3 cellular contexts compared by ENCODE assay signal in the genomic region with DNA sequence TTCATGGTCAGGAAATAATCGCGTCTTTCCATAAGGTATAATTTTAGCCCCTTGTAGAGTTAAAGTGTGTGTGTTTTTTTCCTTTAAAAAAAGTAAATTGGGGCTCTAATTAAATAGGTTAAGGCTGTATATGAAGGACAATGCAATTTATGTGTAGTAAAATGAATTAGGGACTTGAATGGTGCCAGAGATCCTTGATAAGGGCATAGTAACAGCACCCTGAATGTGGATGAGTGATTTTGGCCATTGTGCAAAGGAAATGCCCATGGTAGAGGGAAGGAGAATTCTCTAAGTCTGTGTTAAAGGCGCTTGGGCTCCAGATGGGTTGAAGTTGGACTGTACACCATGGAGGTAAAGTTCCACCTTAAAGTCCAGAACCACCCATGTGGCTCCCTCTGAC.
"Had no signal": no experiment of that assay in that cellular context is flagged by ENCODE, and none has a peak within 500 bp of the region (broad histone marks: within the 10 kb centered on the region; RNA-seq: fewer than 3 reads in every experiment).

No MANE protein-coding gene starts in this region.

- ATAC-seq: GM12878 had no signal

- DNase-seq: GDM1, GF-D8 had no signal

- H3K4me3 ChIP-seq: GM12878 had no signal
